Comparison of ENCODE assay signal across 1 cellular context in genomic region chr21:31329431-31330143, GRCh38.
TF ChIP-seq lines count a peak whose summit lies in the region.

No MANE protein-coding gene starts in this region.

TF ChIP-seq in HepG2, 621 proteins besides CTCF, POLR2A, EP300 and RAD21:
- TF ChIP-seq CEBPB (IDR thresholded peaks at IDR 0.05; ENCODE audit: borderline replicate concordance, low read depth, low read length) (0 out of 2 replicates have a peak, but pooled peaks have one; percentile 45), PLSCR1 (CRISPR knock-in tag; IDR thresholded peaks at IDR 0.05; ENCODE audit: borderline replicate concordance) (no peak), ZNF264 (CRISPR knock-in tag; IDR thresholded peaks at IDR 0.05) (no peak), NPAS2 (CRISPR knock-in tag; IDR thresholded peaks at IDR 0.05; ENCODE audit: borderline replicate concordance) (no peak), ZNF616 (CRISPR knock-in tag; IDR thresholded peaks at IDR 0.05; ENCODE audit: low read depth) (no peak), HNF4A (CRISPR knock-in tag; IDR thresholded peaks at IDR 0.05) (peak; percentile 22; the same call in 1 of the 2 replicates), ZNF431 (CRISPR knock-in tag; IDR thresholded peaks at IDR 0.05; ENCODE audit: borderline replicate concordance, low read depth) (no peak), ZNF792 (CRISPR knock-in tag; IDR thresholded peaks at IDR 0.05) (no peak), JARID2 (CRISPR knock-in tag; IDR thresholded peaks at IDR 0.05; ENCODE audit: insufficient replicate concordance) (no peak)
- TF ChIP-seq, protein P1, sequence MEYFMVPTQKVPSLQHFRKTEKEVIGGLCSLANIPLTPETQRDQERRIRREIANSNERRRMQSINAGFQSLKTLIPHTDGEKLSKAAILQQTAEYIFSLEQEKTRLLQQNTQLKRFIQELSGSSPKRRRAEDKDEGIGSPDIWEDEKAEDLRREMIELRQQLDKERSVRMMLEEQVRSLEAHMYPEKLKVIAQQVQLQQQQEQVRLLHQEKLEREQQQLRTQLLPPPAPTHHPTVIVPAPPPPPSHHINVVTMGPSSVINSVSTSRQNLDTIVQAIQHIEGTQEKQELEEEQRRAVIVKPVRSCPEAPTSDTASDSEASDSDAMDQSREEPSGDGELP (IDR thresholded peaks at IDR 0.05; ENCODE audit: borderline replicate concordance, low read depth): no peak
